ENCODE assay signal across 17 cellular contexts in the genomic region with DNA sequence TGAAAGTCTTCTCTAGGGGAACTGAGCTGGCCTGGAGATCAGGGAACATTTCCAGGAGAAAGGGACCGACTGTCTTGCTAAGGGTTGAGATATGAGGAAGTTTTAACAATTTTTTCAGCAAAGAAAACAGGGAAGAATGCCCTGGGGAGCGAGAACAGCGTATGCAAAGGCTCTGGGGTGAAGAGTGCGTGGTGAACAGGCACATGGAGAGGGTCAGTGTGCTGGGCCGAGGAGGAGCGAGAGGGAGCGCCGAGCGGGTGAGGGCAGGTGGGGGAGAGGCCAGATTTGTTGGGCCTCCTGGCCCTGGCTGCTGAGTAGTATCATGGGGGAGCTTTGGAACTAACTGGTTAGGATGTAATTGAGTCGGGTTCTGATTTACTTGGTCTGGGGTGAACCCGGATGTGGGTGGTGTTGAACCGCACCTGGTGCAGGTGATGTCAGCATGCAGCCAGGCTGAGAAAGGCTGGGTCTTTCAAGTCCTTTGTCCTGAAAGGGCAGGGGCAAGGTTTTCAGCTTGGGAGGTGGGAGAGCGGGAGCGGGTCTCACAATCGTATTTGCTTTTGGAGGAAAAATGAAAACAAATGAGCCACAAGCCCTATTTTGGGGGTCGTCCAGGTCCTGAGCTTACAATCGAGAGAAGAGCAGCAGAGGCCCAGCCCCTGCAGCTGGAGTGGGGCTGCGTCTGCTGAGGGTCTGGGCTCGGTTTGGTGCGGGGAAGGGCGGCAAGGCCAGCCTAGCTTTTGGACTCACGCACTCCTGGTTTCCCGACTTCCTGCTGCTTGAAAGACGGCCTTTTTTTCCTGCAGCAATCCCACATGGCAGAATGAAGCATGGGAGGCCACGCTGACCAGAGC. TPM values are rescaled to one million over a fixed set of nuclear protein-coding genes. Genes with fewer than 3 reads are reported as not detected.
A peak's percentile ranks its signal among the peaks of the same experiment; 100 is the strongest.
DNase-seq lines count a peak whose midpoint lies in the region; ATAC-seq and TF ChIP-seq lines count a peak whose summit lies in the region.
"Had no signal": no experiment of that assay in that cellular context is flagged by ENCODE, and none has a peak within 500 bp of the region (broad histone marks: within the 10 kb centered on the region; RNA-seq: fewer than 3 reads in every experiment).

No MANE protein-coding gene starts in this region.

- ATAC-seq in left colon (peak; percentile 59), HG03565 (IDR thresholded peaks at IDR 0.05; ENCODE audit: unreplicated experiment) (no peak)

- peaks cover 8% of the 10 kb centered on the region for H3K4me1 ChIP-seq in endodermal cell (ENCODE audit: control insufficient read depth, insufficient read depth, low read length)
- peaks cover 5 to 17% (median 12%) of the 10 kb centered on the region in 3 donors for H3K4me1 ChIP-seq in skeletal muscle tissue (ENCODE audit: control insufficient read depth in 3 of 3, insufficient read depth in 3 of 3, low read length in 3 of 3)
- H3K4me1 ChIP-seq in Peyer's patch, result peaks cover 0 to 10% (median 0%) of the 10 kb centered on the region in 4 donors
- H3K4me1 ChIP-seq: breast epithelium had no signal

- H3K36me3 Mint-ChIP-seq in endodermal cell (ENCODE audit: low read depth), result no peaks in the 10 kb centered on the region

- no peak overlapping the region for H3K4me3 Mint-ChIP-seq in endodermal cell

- H3K9ac ChIP-seq in endodermal cell (ENCODE audit: extremely low read depth, low read length, poor library complexity, severe bottlenecking) (no peak overlapping the region), skeletal muscle tissue (ENCODE audit: low read depth in 1 of 3, low read length in 3 of 3) (peak overlapping the region in 1 of 3 donors; percentile 33)
- H3K9ac ChIP-seq: SK-N-SH had no signal

- H3K9me3 Mint-ChIP-seq in endodermal cell, result peaks cover 10% of the 10 kb centered on the region

- peak; percentile 71 for DNase-seq in H7
- no peak for DNase-seq in endodermal cell
- DNase-seq in left colon, result no peak
- DNase-seq in Peyer's patch, result no peak
- DNase-seq in NCI-H2227 treated with DMSO at 0.1 percent for 48 hours (lab: John Stamatoyannopoulos, UW), result no peak
- DNase-seq in dedifferentiated amniotic fluid mesenchymal stem cell (ENCODE audit: extremely low spot score), result no peak
- DNase-seq: activated naive CD4-positive, alpha-beta T cell; DMS 273 treated with DMSO at 0.1 percent for 48 hours; nucleus accumbens; stimulated activated CD4-positive, alpha-beta T cell treated with anti-CD3 and anti-CD28 coated beads, Interleukin-15, amount 100 ng/mL, for 24 hours had no signal

- TF ChIP-seq CTCF in endodermal cell (conservative IDR thresholded peaks at IDR 0.05) (no peak), Peyer's patch (IDR thresholded peaks at IDR 0.05) (no peak)

- intact Hi-C loops in left colon (cut with DNase I, micrococcal nuclease), result no loop called here

- H3K9me3 ChIP-seq in endodermal cell (ENCODE audit: control insufficient read depth, low read length), result no peaks in the 10 kb centered on the region
- H3K9me3 ChIP-seq in skeletal muscle tissue (ENCODE audit: control insufficient read depth in 3 of 3, low read length in 3 of 3), result no peaks in the 10 kb centered on the region
- no peaks in the 10 kb centered on the region for H3K9me3 ChIP-seq in Peyer's patch
- H3K9me3 ChIP-seq: breast epithelium, SK-N-SH had no signal

- no peak overlapping the region for H3K4me3 ChIP-seq in H7 (ENCODE audit: insufficient read depth, low read depth, low read length)
- H3K4me3 ChIP-seq in endodermal cell (ENCODE audit: low read length), result no peak overlapping the region
- peak overlapping the region in 1 of 3 donors; percentile 13 for H3K4me3 ChIP-seq in skeletal muscle tissue (ENCODE audit: low read length in 3 of 3)
- no peak overlapping the region for H3K4me3 ChIP-seq in Peyer's patch
- H3K4me3 ChIP-seq: breast epithelium had no signal

- H3K27ac Mint-ChIP-seq in endodermal cell, result peak overlapping the region; percentile 9

- H3K27me3 Mint-ChIP-seq in endodermal cell (ENCODE audit: insufficient read depth), result peaks cover 24% of the 10 kb centered on the region

- peaks cover 15% of the 10 kb centered on the region for H3K4me1 Mint-ChIP-seq in endodermal cell

- peak overlapping the region; percentile 24 for H3K27ac ChIP-seq in endodermal cell (ENCODE audit: low read depth, low read length)
- H3K27ac ChIP-seq in skeletal muscle tissue (ENCODE audit: low read depth, low read length), result peak overlapping the region; percentile 44
- H3K27ac ChIP-seq in Peyer's patch, result peak overlapping the region in 2 of 4 donors; percentile 53 to 60

- 77 to 82% methylated on average over 18 to 25 of the region's 25 CpGs for WGBS in endodermal cell (ENCODE audit: insufficient coverage in 1 of 2, insufficient read length in 1 of 2), 2 experiments

- H3K27me3 ChIP-seq in H7 (ENCODE audit: control insufficient read depth, insufficient read depth, low read length), result no peaks in the 10 kb centered on the region; the same call in 1 of the 2 replicates
- no peaks in the 10 kb centered on the region for H3K27me3 ChIP-seq in endodermal cell (ENCODE audit: control insufficient read depth, insufficient read depth, low read length, poor library complexity, severe bottlenecking)
- peaks cover 0 to 34% (median 3%) of the 10 kb centered on the region in 3 donors for H3K27me3 ChIP-seq in skeletal muscle tissue (ENCODE audit: control insufficient read depth in 3 of 3, insufficient read depth in 3 of 3, low read length in 3 of 3)
- H3K27me3 ChIP-seq in Peyer's patch, result no peaks in the 10 kb centered on the region
- H3K27me3 ChIP-seq: breast epithelium had no signal

- H3K36me3 ChIP-seq in H7 (replicated peaks; ENCODE audit: control insufficient read depth, insufficient read depth, low read length) (no peaks in the 10 kb centered on the region), endodermal cell (ENCODE audit: control insufficient read depth, insufficient read depth, low read length) (no peaks in the 10 kb centered on the region), skeletal muscle tissue (ENCODE audit: control insufficient read depth in 3 of 3, insufficient read depth in 3 of 3, low read length in 3 of 3) (no peaks in the 10 kb centered on the region), Peyer's patch (no peaks in the 10 kb centered on the region)
- H3K36me3 ChIP-seq: breast epithelium had no signal

- no peak for TF ChIP-seq POLR2A in Peyer's patch (IDR thresholded peaks at IDR 0.05)

RNA-seq across cellular contexts. Expression of gene WFDC1, which starts 11.1 kb away (rescaled TPM):
- total RNA-seq in H7 (2014; rRNA removed; shearing (Covaris generic)), result 0.59 and 0.97 TPM in 2 replicates
- total RNA-seq in endodermal cell (under 1 TPM in 1 of 2 donors, not detected in 1; 0.15 TPM), left colon (10 to 100 TPM in 1 of 2 donors, 1 to 10 TPM in 1; 4.3 to 12.3 TPM), skeletal muscle tissue (1.6 TPM), Peyer's patch (10 to 100 TPM in 2 of 4 donors, 1 to 10 TPM in 2; 1.9 to 35.5 (median 10.1) TPM)
- 0.89 TPM for polyA plus RNA-seq in endodermal cell (2013, experiment 1 of 2)
- 0.99 TPM for polyA plus RNA-seq in endodermal cell (2013, experiment 2 of 2)
- total RNA-seq: lung microvascular endothelial cell, OCI-LY7 had no signal

RNA-seq across cellular contexts. Expression of gene KCNG4, which starts 43.7 kb away (rescaled TPM):
- total RNA-seq in H7 (2014; rRNA removed; shearing (Covaris generic)), result not detected in 2 replicates
- not detected for total RNA-seq in endodermal cell
- polyA plus RNA-seq in endodermal cell (2013, experiment 1 of 2), result not detected
- polyA plus RNA-seq in endodermal cell (2013, experiment 2 of 2), result not detected
- total RNA-seq in left colon, result not detected
- not detected for total RNA-seq in skeletal muscle tissue
- total RNA-seq in Peyer's patch, result not detected
- total RNA-seq: breast epithelium, lung microvascular endothelial cell, OCI-LY7, temporal lobe had no signal
- polyA plus RNA-seq: SK-N-SH had no signal
